In the genomic region with DNA sequence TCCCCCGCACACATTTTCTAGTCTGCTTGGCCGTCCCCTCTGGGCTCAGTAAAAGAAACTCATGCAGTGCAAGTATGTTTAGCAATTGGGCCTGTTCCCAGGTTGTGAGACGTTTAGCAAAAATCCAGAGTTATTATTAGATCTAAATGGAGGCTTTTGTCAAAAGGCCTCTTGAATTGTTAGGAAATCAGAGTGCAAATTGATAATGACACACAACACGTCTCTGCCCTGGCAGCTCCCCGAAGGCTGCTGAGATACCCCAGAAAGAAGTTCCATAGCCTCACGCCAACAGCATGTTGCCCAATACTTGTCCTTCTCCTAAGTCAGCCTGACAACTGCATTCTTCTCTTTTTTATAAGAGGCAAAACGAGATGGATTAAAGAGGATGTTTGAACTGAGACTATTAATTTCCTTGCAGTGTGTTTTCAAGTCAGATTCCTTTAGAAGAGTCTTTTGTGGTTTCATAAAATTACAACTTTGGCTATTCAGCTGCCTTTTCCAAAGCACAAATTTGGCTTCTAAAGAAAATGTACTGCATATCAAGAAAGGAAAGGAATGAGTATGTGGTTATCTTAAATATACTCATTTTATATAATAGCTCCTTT, we compare ENCODE assay signal across 12 cellular contexts.
DNase-seq lines count a peak whose midpoint lies in the region; ATAC-seq and TF ChIP-seq lines count a peak whose summit lies in the region.
"Had no signal": no experiment of that assay in that cellular context is flagged by ENCODE, and none has a peak within 500 bp of the region (broad histone marks: within the 10 kb centered on the region; RNA-seq: fewer than 3 reads in every experiment).

No MANE protein-coding gene starts in this region.

- ATAC-seq in GM21529 (IDR thresholded peaks at IDR 0.05; ENCODE audit: unreplicated experiment) = no peak

- peak; percentile 92 for DNase-seq in GM04504 (ENCODE audit: low read depth)
- DNase-seq in breast epithelium (ENCODE audit: low spot score in 2 of 2) = peak in 1 of 2 donors; percentile 45
- peak; percentile 84 for DNase-seq in iris pigment epithelial cell (ENCODE audit: low read depth)
- no peak for DNase-seq in dermis blood vessel endothelial cell
- DNase-seq in glomerular visceral epithelial cell (ENCODE audit: extremely low spot score) = no peak
- DNase-seq in NCI-H1694 (lab: John Stamatoyannopoulos, UW) = no peak
- DNase-seq: activated T-cell treated with anti-CD3 and anti-CD28 coated beads, Interleukin-2, amount 50 U/mL, for 48 hours; DMS 273 treated with DMSO at 0.1 percent for 48 hours; NCI-H446 had no signal

- H3K27ac ChIP-seq in breast epithelium = peak overlapping the region; percentile 65 to 66
- H3K27ac ChIP-seq: neural progenitor cell had no signal

- H3K36me3 ChIP-seq in breast epithelium (no peaks in the 10 kb centered on the region), skeletal muscle satellite cell (ENCODE audit: insufficient read depth, low read length) (no peaks in the 10 kb centered on the region)
- H3K36me3 ChIP-seq: neural progenitor cell had no signal

- H3K9ac ChIP-seq in skeletal muscle satellite cell (ENCODE audit: low read depth, low read length) = peak overlapping the region; percentile 45
- H3K9ac ChIP-seq: neural progenitor cell had no signal

- TF ChIP-seq POLR2A in breast epithelium (IDR thresholded peaks at IDR 0.05) = no peak

- H3K4me1 ChIP-seq in breast epithelium (no peaks in the 10 kb centered on the region), skeletal muscle satellite cell (ENCODE audit: control insufficient read depth, insufficient read depth, low read length) (peaks cover 22% of the 10 kb centered on the region)
- H3K4me1 ChIP-seq: neural progenitor cell had no signal

- H3K27me3 ChIP-seq in breast epithelium = no peaks in the 10 kb centered on the region
- no peaks in the 10 kb centered on the region for H3K27me3 ChIP-seq in skeletal muscle satellite cell (ENCODE audit: control insufficient read depth, insufficient read depth, low read length)
- H3K27me3 ChIP-seq: neural progenitor cell had no signal

- no peak for TF ChIP-seq CTCF in breast epithelium (IDR thresholded peaks at IDR 0.05)

- H3K4me2 ChIP-seq in skeletal muscle satellite cell (ENCODE audit: low read length) = peak overlapping the region; percentile 34
- H3K4me2 ChIP-seq: neural progenitor cell had no signal

- H3K9me3 ChIP-seq in breast epithelium (no peaks in the 10 kb centered on the region), skeletal muscle satellite cell (replicated peaks; ENCODE audit: low read length) (no peaks in the 10 kb centered on the region)

- H3K4me3 ChIP-seq in breast epithelium (peak overlapping the region in 1 of 3 donors; percentile 12), skeletal muscle satellite cell (ENCODE audit: low read length) (no peak overlapping the region)
- H3K4me3 ChIP-seq: neural progenitor cell had no signal

- intact Hi-C loops in breast epithelium (cut with DNase I; ENCODE audit: low total_unique reads) = no loop called here

Comparison
In these comparisons a context has a peak if more than half of its experiments do, and no peak if none do; other contexts are left out.
1. DNase-seq: peak in GM04504 (single experiment) and iris pigment epithelial cell (single experiment); none in dermis blood vessel endothelial cell (single experiment), glomerular visceral epithelial cell (single experiment) and NCI-H1694 (single experiment).